8 cellular contexts compared by ENCODE assay signal in the genomic region with DNA sequence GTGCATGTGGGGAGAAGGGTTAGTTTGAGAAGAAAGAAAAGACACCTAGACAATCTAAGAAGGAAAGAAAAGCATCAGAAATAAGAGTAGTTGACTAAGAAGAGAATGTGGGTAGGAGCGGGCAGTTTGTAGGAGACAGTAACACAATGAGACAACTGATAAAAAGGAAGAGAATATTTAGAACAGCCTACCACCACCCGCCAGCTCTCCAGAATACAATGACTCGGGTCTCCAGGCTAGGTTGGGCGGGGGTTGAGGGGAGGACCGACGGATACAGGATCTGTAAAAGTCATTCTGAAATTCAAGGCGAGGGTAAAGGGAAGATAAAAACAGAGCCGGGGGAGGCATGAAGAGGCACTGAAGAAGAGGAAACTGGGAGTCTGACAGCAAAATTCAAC. TPM values are rescaled to one million over a fixed set of nuclear protein-coding genes. Genes with fewer than 3 reads are reported as not detected.
DNase-seq lines count a peak whose midpoint lies in the region; ATAC-seq and TF ChIP-seq lines count a peak whose summit lies in the region.

No MANE protein-coding gene starts in this region.

- DNase-seq in activated CD8-positive, alpha-beta memory T cell treated with anti-CD3 and anti-CD28 coated beads, Interleukin-2, amount 10 ng/mL, durations not matched to agents 7 days and 5 days, result no peak
- no peak for DNase-seq in activated CD8-positive, alpha-beta memory T cell treated with anti-CD3 and anti-CD28 coated beads for 24 hours
- DNase-seq in activated T-cell treated with anti-CD3 and anti-CD28 coated beads, Interleukin-2, amount 50 U/mL, for 24 hours, result no peak
- no peak for DNase-seq in Right ventricle myocardium superior
- no peak for DNase-seq in retinal pigment epithelial cell (ENCODE audit: low read depth)
- no peak for DNase-seq in DMS53 (lab: John Stamatoyannopoulos, UW)

- peak overlapping the region; percentile 97 for H3K4me3 ChIP-seq in retinal pigment epithelial cell (ENCODE audit: low read length)

- peak overlapping the region; percentile 98 for H3K27ac Mint-ChIP-seq in activated CD8-positive, alpha-beta memory T cell treated with anti-CD3 and anti-CD28 coated beads, Interleukin-2, amount 10 ng/mL, durations not matched to agents 7 days and 5 days
- H3K27ac Mint-ChIP-seq in activated T-cell treated with anti-CD3 and anti-CD28 coated beads, Interleukin-2, amount 50 U/mL, for 24 hours, result peak overlapping the region; percentile 98

- peak overlapping the region; percentile 100 for H3K4me3 Mint-ChIP-seq in activated CD8-positive, alpha-beta memory T cell treated with anti-CD3 and anti-CD28 coated beads, Interleukin-2, amount 10 ng/mL, durations not matched to agents 7 days and 5 days
- peak overlapping the region; percentile 98 for H3K4me3 Mint-ChIP-seq in activated T-cell treated with anti-CD3 and anti-CD28 coated beads, Interleukin-2, amount 50 U/mL, for 24 hours

- no peaks in the 10 kb centered on the region for H3K9me3 Mint-ChIP-seq in activated CD8-positive, alpha-beta memory T cell treated with anti-CD3 and anti-CD28 coated beads, Interleukin-2, amount 10 ng/mL, durations not matched to agents 7 days and 5 days (ENCODE audit: low read depth)
- no peaks in the 10 kb centered on the region for H3K9me3 Mint-ChIP-seq in activated T-cell treated with anti-CD3 and anti-CD28 coated beads, Interleukin-2, amount 50 U/mL, for 24 hours

- TF ChIP-seq CTCF in retinal pigment epithelial cell (conservative IDR thresholded peaks at IDR 0.05; ENCODE audit: low read depth, low read length), result no peak

- intact Hi-C loops in Right ventricle myocardium superior (cut with DNase I), result loop anchor here (5.0 kb wide), 1 partner anchor 35 kb away; a partner anchor contains a TSS

- CTCF ChIA-PET in activated CD8-positive, alpha-beta memory T cell treated with anti-CD3 and anti-CD28 coated beads, Interleukin-2, amount 10 ng/mL, durations not matched to agents 7 days and 5 days (lab: Charles Lee), result interaction anchor here (1.0 to 3.3 kb wide), 8 partner anchors 9 to 161 kb away, joined by 3 to 15 read pairs (median 5); a partner anchor contains a TSS

- H3K27me3 Mint-ChIP-seq in activated CD8-positive, alpha-beta memory T cell treated with anti-CD3 and anti-CD28 coated beads, Interleukin-2, amount 10 ng/mL, durations not matched to agents 7 days and 5 days, result no peaks in the 10 kb centered on the region
- no peaks in the 10 kb centered on the region for H3K27me3 Mint-ChIP-seq in activated T-cell treated with anti-CD3 and anti-CD28 coated beads, Interleukin-2, amount 50 U/mL, for 24 hours

- peaks cover 15% of the 10 kb centered on the region for H3K36me3 Mint-ChIP-seq in activated CD8-positive, alpha-beta memory T cell treated with anti-CD3 and anti-CD28 coated beads, Interleukin-2, amount 10 ng/mL, durations not matched to agents 7 days and 5 days
- peaks cover 42% of the 10 kb centered on the region for H3K36me3 Mint-ChIP-seq in activated T-cell treated with anti-CD3 and anti-CD28 coated beads, Interleukin-2, amount 50 U/mL, for 24 hours (ENCODE audit: low read depth)

- H3K4me1 Mint-ChIP-seq in activated CD8-positive, alpha-beta memory T cell treated with anti-CD3 and anti-CD28 coated beads, Interleukin-2, amount 10 ng/mL, durations not matched to agents 7 days and 5 days, result peaks cover 37% of the 10 kb centered on the region
- peaks cover 40% of the 10 kb centered on the region for H3K4me1 Mint-ChIP-seq in activated T-cell treated with anti-CD3 and anti-CD28 coated beads, Interleukin-2, amount 50 U/mL, for 24 hours (ENCODE audit: low read depth)

- ATAC-seq in activated CD8-positive, alpha-beta memory T cell treated with anti-CD3 and anti-CD28 coated beads, Interleukin-2, amount 10 ng/mL, durations not matched to agents 7 days and 5 days, result no peak
- ATAC-seq in Right ventricle myocardium superior (ENCODE audit: poor library complexity) (peak; percentile 8), GM19023 (IDR thresholded peaks at IDR 0.05; ENCODE audit: unreplicated experiment) (no peak), HG03095 (IDR thresholded peaks at IDR 0.05; ENCODE audit: unreplicated experiment) (no peak)

RNA-seq across cellular contexts. Expression of a gene that starts 0.7 kb away (rescaled TPM):
- total RNA-seq in activated CD8-positive, alpha-beta memory T cell treated with anti-CD3 and anti-CD28 coated beads, Interleukin-2, amount 10 ng/mL, durations not matched to agents 7 days and 5 days, result 10 to 100 TPM; 49.0 to 56.7 TPM
- total RNA-seq in Right ventricle myocardium superior, result 27.9 TPM

RNA-seq across cellular contexts. Expression of a gene that starts 4.2 kb away (rescaled TPM):
- not detected for total RNA-seq in activated CD8-positive, alpha-beta memory T cell treated with anti-CD3 and anti-CD28 coated beads, Interleukin-2, amount 10 ng/mL, durations not matched to agents 7 days and 5 days
- not detected for total RNA-seq in Right ventricle myocardium superior

RNA-seq across cellular contexts. Expression of a gene that starts 12.7 kb away (rescaled TPM):
- total RNA-seq in activated CD8-positive, alpha-beta memory T cell treated with anti-CD3 and anti-CD28 coated beads, Interleukin-2, amount 10 ng/mL, durations not matched to agents 7 days and 5 days, result not detected
- not detected for total RNA-seq in Right ventricle myocardium superior

RNA-seq across cellular contexts. Expression of a gene that starts 19.1 kb away (rescaled TPM):
- not detected for total RNA-seq in activated CD8-positive, alpha-beta memory T cell treated with anti-CD3 and anti-CD28 coated beads, Interleukin-2, amount 10 ng/mL, durations not matched to agents 7 days and 5 days
- total RNA-seq in Right ventricle myocardium superior, result not detected

RNA-seq across cellular contexts. Expression of a gene that starts 20.8 kb away (rescaled TPM):
- under 1 TPM; 0.20 to 0.33 TPM for total RNA-seq in activated CD8-positive, alpha-beta memory T cell treated with anti-CD3 and anti-CD28 coated beads, Interleukin-2, amount 10 ng/mL, durations not matched to agents 7 days and 5 days
- 0.13 TPM for total RNA-seq in Right ventricle myocardium superior
